1 cellular context compared by ENCODE assay signal in the genomic region with DNA sequence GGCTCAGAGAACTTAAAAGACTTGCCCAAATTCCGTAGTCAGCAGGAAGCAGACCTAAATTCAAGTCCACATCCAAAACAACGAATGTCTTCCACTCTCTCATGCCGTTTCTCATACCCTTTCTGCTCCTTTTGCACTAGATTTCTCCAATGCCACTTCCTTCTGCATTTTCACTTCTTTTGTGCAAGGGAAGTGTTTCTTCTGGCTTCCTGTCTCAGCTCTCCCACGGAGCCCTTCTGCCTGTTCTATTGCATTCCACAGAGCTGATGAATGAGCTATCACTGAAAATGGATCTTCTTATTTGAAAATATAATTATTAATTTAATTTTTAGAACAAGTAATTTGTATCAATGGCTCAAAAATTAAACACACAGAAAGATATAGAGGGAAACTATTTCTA.
TF ChIP-seq lines count a peak whose summit lies in the region.

No MANE protein-coding gene starts in this region.

TF ChIP-seq in SK-N-SH, 30 proteins besides CTCF, POLR2A, EP300 and RAD21 (continued from another document):
- TF ChIP-seq, protein P1, sequence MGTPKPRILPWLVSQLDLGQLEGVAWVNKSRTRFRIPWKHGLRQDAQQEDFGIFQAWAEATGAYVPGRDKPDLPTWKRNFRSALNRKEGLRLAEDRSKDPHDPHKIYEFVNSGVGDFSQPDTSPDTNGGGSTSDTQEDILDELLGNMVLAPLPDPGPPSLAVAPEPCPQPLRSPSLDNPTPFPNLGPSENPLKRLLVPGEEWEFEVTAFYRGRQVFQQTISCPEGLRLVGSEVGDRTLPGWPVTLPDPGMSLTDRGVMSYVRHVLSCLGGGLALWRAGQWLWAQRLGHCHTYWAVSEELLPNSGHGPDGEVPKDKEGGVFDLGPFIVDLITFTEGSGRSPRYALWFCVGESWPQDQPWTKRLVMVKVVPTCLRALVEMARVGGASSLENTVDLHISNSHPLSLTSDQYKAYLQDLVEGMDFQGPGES (IDR thresholded peaks at IDR 0.05; ENCODE audit: low read depth, low read length): no peak
- no peak for TF ChIP-seq YY1 (IDR thresholded peaks at IDR 0.05; ENCODE audit: low read depth)
- TF ChIP-seq GABPA (IDR thresholded peaks at IDR 0.05; ENCODE audit: low read depth): no peak
- TF ChIP-seq, protein P2, sequence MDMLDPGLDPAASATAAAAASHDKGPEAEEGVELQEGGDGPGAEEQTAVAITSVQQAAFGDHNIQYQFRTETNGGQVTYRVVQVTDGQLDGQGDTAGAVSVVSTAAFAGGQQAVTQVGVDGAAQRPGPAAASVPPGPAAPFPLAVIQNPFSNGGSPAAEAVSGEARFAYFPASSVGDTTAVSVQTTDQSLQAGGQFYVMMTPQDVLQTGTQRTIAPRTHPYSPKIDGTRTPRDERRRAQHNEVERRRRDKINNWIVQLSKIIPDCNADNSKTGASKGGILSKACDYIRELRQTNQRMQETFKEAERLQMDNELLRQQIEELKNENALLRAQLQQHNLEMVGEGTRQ (IDR thresholded peaks at IDR 0.05; ENCODE audit: borderline replicate concordance, low read depth, low read length): no peak
- no peak for TF ChIP-seq RFX5 (IDR thresholded peaks at IDR 0.05; ENCODE audit: low read length)
- TF ChIP-seq, protein P3, sequence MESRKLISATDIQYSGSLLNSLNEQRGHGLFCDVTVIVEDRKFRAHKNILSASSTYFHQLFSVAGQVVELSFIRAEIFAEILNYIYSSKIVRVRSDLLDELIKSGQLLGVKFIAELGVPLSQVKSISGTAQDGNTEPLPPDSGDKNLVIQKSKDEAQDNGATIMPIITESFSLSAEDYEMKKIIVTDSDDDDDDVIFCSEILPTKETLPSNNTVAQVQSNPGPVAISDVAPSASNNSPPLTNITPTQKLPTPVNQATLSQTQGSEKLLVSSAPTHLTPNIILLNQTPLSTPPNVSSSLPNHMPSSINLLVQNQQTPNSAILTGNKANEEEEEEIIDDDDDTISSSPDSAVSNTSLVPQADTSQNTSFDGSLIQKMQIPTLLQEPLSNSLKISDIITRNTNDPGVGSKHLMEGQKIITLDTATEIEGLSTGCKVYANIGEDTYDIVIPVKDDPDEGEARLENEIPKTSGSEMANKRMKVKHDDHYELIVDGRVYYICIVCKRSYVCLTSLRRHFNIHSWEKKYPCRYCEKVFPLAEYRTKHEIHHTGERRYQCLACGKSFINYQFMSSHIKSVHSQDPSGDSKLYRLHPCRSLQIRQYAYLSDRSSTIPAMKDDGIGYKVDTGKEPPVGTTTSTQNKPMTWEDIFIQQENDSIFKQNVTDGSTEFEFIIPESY (IDR thresholded peaks at IDR 0.05; ENCODE audit: borderline replicate concordance, low read depth): no peak
- TF ChIP-seq, protein P4, sequence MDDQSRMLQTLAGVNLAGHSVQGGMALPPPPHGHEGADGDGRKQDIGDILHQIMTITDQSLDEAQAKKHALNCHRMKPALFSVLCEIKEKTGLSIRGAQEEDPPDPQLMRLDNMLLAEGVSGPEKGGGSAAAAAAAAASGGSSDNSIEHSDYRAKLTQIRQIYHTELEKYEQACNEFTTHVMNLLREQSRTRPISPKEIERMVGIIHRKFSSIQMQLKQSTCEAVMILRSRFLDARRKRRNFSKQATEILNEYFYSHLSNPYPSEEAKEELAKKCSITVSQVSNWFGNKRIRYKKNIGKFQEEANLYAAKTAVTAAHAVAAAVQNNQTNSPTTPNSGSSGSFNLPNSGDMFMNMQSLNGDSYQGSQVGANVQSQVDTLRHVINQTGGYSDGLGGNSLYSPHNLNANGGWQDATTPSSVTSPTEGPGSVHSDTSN (IDR thresholded peaks at IDR 0.05): no peak
- TF ChIP-seq TCF12 (IDR thresholded peaks at IDR 0.05): no peak
- TF ChIP-seq RXRA (IDR thresholded peaks at IDR 0.05; ENCODE audit: borderline replicate concordance, low read depth): no peak
